12 cellular contexts compared by ENCODE assay signal in genomic region chr17:42526031-42526444, GRCh38. TPM values are rescaled to one million over a fixed set of nuclear protein-coding genes. Genes with fewer than 3 reads are reported as not detected.
A peak's percentile ranks its signal among the peaks of the same experiment; 100 is the strongest.
DNase-seq lines count a peak whose midpoint lies in the region; ATAC-seq and TF ChIP-seq lines count a peak whose summit lies in the region.
"Had no signal": no experiment of that assay in that cellular context is flagged by ENCODE, and none has a peak within 500 bp of the region (broad histone marks: within the 10 kb centered on the region; RNA-seq: fewer than 3 reads in every experiment).

No MANE protein-coding gene starts in this region.

- H3K4me1 ChIP-seq in right lobe of liver, result peaks cover 0 to 63% (median 18%) of the 10 kb centered on the region in 4 donors
- H3K4me1 ChIP-seq in tibial artery, result peaks cover 9 to 69% (median 50%) of the 10 kb centered on the region in 4 donors

- 10% methylated on average over 1 of the region's 6 CpGs for WGBS in right lobe of liver (ENCODE audit: insufficient coverage, low coverage, low lambda C conversion rate, missing lambda C conversion rate)

- peak overlapping the region in 2 of 3 donors; percentile 18 to 65 for H3K27ac ChIP-seq in right lobe of liver
- peak overlapping the region; percentile 92 for H3K27ac ChIP-seq in tibial artery

- TF ChIP-seq CTCF in right lobe of liver (IDR thresholded peaks at IDR 0.05) (no peak), tibial artery (IDR thresholded peaks at IDR 0.05) (no peak)

- no peak overlapping the region for H3K4me3 ChIP-seq in right lobe of liver
- H3K4me3 ChIP-seq in tibial artery, result no peak overlapping the region

- peak; percentile 54 for DNase-seq in NCI-H226
- DNase-seq in dermis blood vessel endothelial cell, result peak; percentile 84
- DNase-seq in right lobe of liver, result peak in 1 of 3 donors; percentile 50
- DNase-seq in tibial artery, result peak in 1 of 2 donors; percentile 84
- no peak for DNase-seq in effector CD8-positive, alpha-beta T cell (lab: John Stamatoyannopoulos, UW)
- DNase-seq in activated CD8-positive, alpha-beta memory T cell treated with anti-CD3 and anti-CD28 coated beads for 24 hours, result no peak
- DNase-seq in KG1 (lab: John Stamatoyannopoulos, UW), result no peak
- DNase-seq in SKM-1 (lab: John Stamatoyannopoulos, UW; ENCODE audit: unreplicated experiment), result no peak
- DNase-seq: Kasumi-1, NCI-H2171 treated with DMSO at 0.1 percent for 48 hours, T1000 had no signal

- no peak for TF ChIP-seq POLR2A in right lobe of liver (IDR thresholded peaks at IDR 0.05)

- H3K36me3 ChIP-seq in right lobe of liver, result no peaks in the 10 kb centered on the region
- H3K36me3 ChIP-seq in tibial artery, result peaks cover 0 to 9% (median 0%) of the 10 kb centered on the region in 3 donors

- ATAC-seq in right lobe of liver, result peak; percentile 11 to 51 (median 15)
- ATAC-seq: left lobe of liver had no signal

- H3K27me3 ChIP-seq in right lobe of liver (no peaks in the 10 kb centered on the region), tibial artery (no peaks in the 10 kb centered on the region)

- intact Hi-C loops in right lobe of liver (cut with DNase I), result no loop called here
- intact Hi-C loops in tibial artery (cut with DNase I; ENCODE audit: low total_unique reads), result no loop called here

- H3K9me3 ChIP-seq in right lobe of liver (no peaks in the 10 kb centered on the region), tibial artery (no peaks in the 10 kb centered on the region)

RNA-seq across cellular contexts. Expression of gene NAGLU, which starts 10.0 kb away (rescaled TPM):
- total RNA-seq in dermis blood vessel endothelial cell, result 44.9 and 53.3 TPM in 2 replicates
- total RNA-seq in right lobe of liver, result 10 to 100 TPM; 36.4 to 81.6 (median 43.7) TPM

RNA-seq across cellular contexts. Expression of gene HSD17B1, which starts 26.7 kb away (rescaled TPM):
- total RNA-seq in dermis blood vessel endothelial cell, result 0.23 and 0.34 TPM in 2 replicates
- total RNA-seq in right lobe of liver, result 1 to 10 TPM in 1 of 6 experiments, under 1 TPM in 5; 0.31 to 1.1 (median 0.87) TPM

RNA-seq across cellular contexts. Expression of gene COASY, which starts 35.9 kb away (rescaled TPM):
- total RNA-seq in dermis blood vessel endothelial cell (9.5 and 33.9 TPM in 2 replicates), right lobe of liver (10 to 100 TPM; 48.1 to 70.5 (median 60.9) TPM)

RNA-seq across cellular contexts. Expression of gene MLX, which starts 40.9 kb away (rescaled TPM):
- 33.0 and 34.5 TPM in 2 replicates for total RNA-seq in dermis blood vessel endothelial cell
- 10 to 100 TPM; 34.5 to 46.2 (median 35.2) TPM for total RNA-seq in right lobe of liver

RNA-seq across cellular contexts. Expression of gene PSMC3IP, which starts 51.5 kb away (rescaled TPM):
- 4.9 and 5.5 TPM in 2 replicates for total RNA-seq in dermis blood vessel endothelial cell
- 1 to 10 TPM in 2 of 6 experiments, under 1 TPM in 4; 0.26 to 2.4 (median 0.76) TPM for total RNA-seq in right lobe of liver

Comparison
In these comparisons a context has a peak if more than half of its experiments do, and no peak if none do; other contexts are left out.
1. DNase-seq: peak in NCI-H226 (single experiment) and dermis blood vessel endothelial cell (single experiment); none in effector CD8-positive, alpha-beta T cell (single experiment), activated CD8-positive, alpha-beta memory T cell treated with anti-CD3 and anti-CD28 coated beads for 24 hours (single experiment), KG1 (single experiment) and SKM-1 (single experiment).